In the genomic region with DNA sequence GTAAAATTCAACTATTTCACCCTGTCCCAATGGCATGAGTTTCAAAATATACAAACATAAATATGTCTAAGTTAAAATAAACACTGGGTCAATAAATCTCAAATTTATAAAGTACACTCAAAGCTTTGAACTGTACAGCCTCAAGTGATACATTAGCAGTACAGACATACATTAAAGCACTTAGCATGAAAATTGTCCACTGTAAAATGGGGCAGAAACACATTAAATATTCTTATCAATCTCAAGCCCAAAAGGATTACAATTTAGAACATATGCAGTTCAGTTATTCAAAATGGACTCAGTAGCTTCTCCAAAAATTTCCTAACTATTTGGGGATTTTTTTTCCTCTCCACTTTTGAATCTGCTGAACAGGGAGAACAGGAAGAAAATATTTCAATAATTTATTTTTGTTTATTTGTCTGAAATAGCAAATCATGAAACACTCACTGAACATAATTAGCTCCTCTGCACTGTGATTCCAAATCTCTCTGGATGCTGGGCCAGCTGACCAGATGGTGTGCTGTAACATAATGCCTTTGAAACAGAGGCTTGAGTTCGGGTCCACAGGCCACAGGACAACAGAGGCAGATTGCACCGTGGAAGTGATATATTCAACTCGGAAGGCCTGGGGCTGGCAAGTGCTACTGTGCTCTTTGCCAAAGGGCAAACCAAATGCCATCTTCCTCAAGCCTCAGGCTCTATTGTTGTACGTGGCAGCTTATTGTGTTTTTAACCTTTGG, we compare ENCODE assay signal across 24 cellular contexts.
A peak's percentile ranks its signal among the peaks of the same experiment; 100 is the strongest.
DNase-seq lines count a peak whose midpoint lies in the region; ATAC-seq and TF ChIP-seq lines count a peak whose summit lies in the region.
"Had no signal": no experiment of that assay in that cellular context is flagged by ENCODE, and none has a peak within 500 bp of the region (broad histone marks: within the 10 kb centered on the region; RNA-seq: fewer than 3 reads in every experiment).

No MANE protein-coding gene starts in this region.

- DNase-seq in AG09319 (ENCODE audit: extremely low read depth, low read depth) (peak; percentile 0), G401 (ENCODE audit: low spot score) (peak; percentile 92), NCI-H82 (lab: John Stamatoyannopoulos, UW) (peak; percentile 91), glutamatergic neuron (peak; percentile 33), NCI-H526 treated with DMSO at 0.1 percent for 48 hours (lab: John Stamatoyannopoulos, UW) (no peak), MCF 10A (ENCODE audit: unreplicated experiment) (no peak)
- DNase-seq: activated CD4-positive, alpha-beta memory T cell treated with anti-CD3 and anti-CD28 coated beads for 36 hours; activated effector memory CD4-positive, alpha-beta T cell treated with anti-CD3 and anti-CD28 coated beads, Interleukin-2, amount 50 U/mL, for 16 hours; activated naive CD8-positive, alpha-beta T cell treated with anti-CD3 and anti-CD28 coated beads, Interleukin-2, amount 50 U/mL, for 24 hours; Calu3; H9; naive B cell; NCI-H1436; NCI-H226; ovary; RPMI8226; stimulated activated CD4-positive, alpha-beta T cell treated with anti-CD3 and anti-CD28 coated beads, Interleukin-12 subunit alpha, Interleukin-12 subunit beta, amount 100 ng/mL, for 4 hours; stomach had no signal

- no TSS peak for BruUV-seq in MCF 10A (replicated peaks; lab: Mats Ljungman, UMichigan)

- intact Hi-C loops in MCF 10A (cut with micrococcal nuclease) = no loop called here

- H3K9me3 Mint-ChIP-seq in glutamatergic neuron (ENCODE audit: unreplicated experiment) = peaks cover 3% of the 10 kb centered on the region
- H3K9me3 Mint-ChIP-seq in MCF 10A (ENCODE audit: unreplicated experiment) = peaks cover 4% of the 10 kb centered on the region
- H3K9me3 Mint-ChIP-seq: activated CD4-positive, alpha-beta memory T cell treated with anti-CD3 and anti-CD28 coated beads for 36 hours; brain; H9; type B pancreatic cell had no signal

- in situ Hi-C loops in G401 (cut with HindIII; ENCODE audit: low sequenced_read_pairs) = no loop called here

- CTCF ChIA-PET in MCF 10A (lab: Yijun Ruan, JAX) = interaction anchor here (0.7 to 1.1 kb wide), 2 partner anchors 32 to 839 kb away, joined by 3 read pairs; no protein-coding TSS in a partner anchor

- TF ChIP-seq CTCF in AG09319 (IDR thresholded peaks at IDR 0.05; ENCODE audit: low read depth, low read length) (no peak), glutamatergic neuron (IDR thresholded peaks at IDR 0.05; ENCODE audit: partially characterized antibody, unreplicated experiment) (no peak), MCF 10A (IDR thresholded peaks at IDR 0.05; ENCODE audit: unreplicated experiment) (no peak)

- POLR2A ChIA-PET in MCF 10A (lab: Yijun Ruan, JAX) = no interaction called here

- H3K4me1 Mint-ChIP-seq in glutamatergic neuron (ENCODE audit: low read depth, unreplicated experiment) (peaks cover 40% of the 10 kb centered on the region), MCF 10A (ENCODE audit: insufficient read depth, unreplicated experiment) (no peaks in the 10 kb centered on the region)
- H3K4me1 Mint-ChIP-seq: activated naive CD8-positive, alpha-beta T cell treated with anti-CD3 and anti-CD28 coated beads, Interleukin-2, amount 50 U/mL, for 24 hours; memory B cell; naive B cell had no signal

- peak overlapping the region; percentile 1 for H3K4me3 Mint-ChIP-seq in glutamatergic neuron (ENCODE audit: unreplicated experiment)
- H3K4me3 Mint-ChIP-seq in MCF 10A (ENCODE audit: unreplicated experiment) = no peak overlapping the region
- H3K4me3 Mint-ChIP-seq: activated CD4-positive, alpha-beta memory T cell treated with anti-CD3 and anti-CD28 coated beads for 36 hours; activated naive CD8-positive, alpha-beta T cell treated with anti-CD3 and anti-CD28 coated beads, Interleukin-2, amount 50 U/mL, for 24 hours; H9; memory B cell; naive B cell; type B pancreatic cell; WTC11 had no signal

- peak overlapping the region; percentile 97 for H3K27ac Mint-ChIP-seq in glutamatergic neuron (ENCODE audit: unreplicated experiment)
- H3K27ac Mint-ChIP-seq in MCF 10A (ENCODE audit: low read depth, unreplicated experiment) = no peak overlapping the region
- H3K27ac Mint-ChIP-seq: activated CD4-positive, alpha-beta memory T cell treated with anti-CD3 and anti-CD28 coated beads for 36 hours; activated naive CD8-positive, alpha-beta T cell treated with anti-CD3 and anti-CD28 coated beads, Interleukin-2, amount 50 U/mL, for 24 hours; H9; memory B cell; naive B cell; type B pancreatic cell; WTC11 had no signal

- ATAC-seq in GM18868 (IDR thresholded peaks at IDR 0.05; ENCODE audit: unreplicated experiment) (no peak), GM21381 (IDR thresholded peaks at IDR 0.05; ENCODE audit: unreplicated experiment) (no peak)
- ATAC-seq: activated naive CD8-positive, alpha-beta T cell treated with anti-CD3 and anti-CD28 coated beads, Interleukin-2, amount 50 U/mL, for 24 hours; WTC11 had no signal

- no peaks in the 10 kb centered on the region for H3K36me3 Mint-ChIP-seq in glutamatergic neuron (ENCODE audit: unreplicated experiment)
- no peaks in the 10 kb centered on the region for H3K36me3 Mint-ChIP-seq in MCF 10A (ENCODE audit: insufficient read depth, unreplicated experiment)
- H3K36me3 Mint-ChIP-seq: activated CD4-positive, alpha-beta memory T cell treated with anti-CD3 and anti-CD28 coated beads for 36 hours; brain; naive B cell; type B pancreatic cell; WTC11 had no signal

- H3K27me3 Mint-ChIP-seq in glutamatergic neuron (ENCODE audit: unreplicated experiment) (no peaks in the 10 kb centered on the region), MCF 10A (ENCODE audit: insufficient read depth, unreplicated experiment) (no peaks in the 10 kb centered on the region)
- H3K27me3 Mint-ChIP-seq: activated CD4-positive, alpha-beta memory T cell treated with anti-CD3 and anti-CD28 coated beads for 36 hours; activated naive CD8-positive, alpha-beta T cell treated with anti-CD3 and anti-CD28 coated beads, Interleukin-2, amount 50 U/mL, for 24 hours; brain; memory B cell; naive B cell; type B pancreatic cell had no signal

Comparison
In these comparisons a context has a peak if more than half of its experiments do, and no peak if none do; other contexts are left out.
1. DNase-seq: peak in AG09319 (single experiment), G401 (single experiment), NCI-H82 (single experiment) and glutamatergic neuron (single experiment); none in NCI-H526 treated with DMSO at 0.1 percent for 48 hours (single experiment) and MCF 10A (single experiment).